ENCODE assay signal across 8 cellular contexts in the genomic region with DNA sequence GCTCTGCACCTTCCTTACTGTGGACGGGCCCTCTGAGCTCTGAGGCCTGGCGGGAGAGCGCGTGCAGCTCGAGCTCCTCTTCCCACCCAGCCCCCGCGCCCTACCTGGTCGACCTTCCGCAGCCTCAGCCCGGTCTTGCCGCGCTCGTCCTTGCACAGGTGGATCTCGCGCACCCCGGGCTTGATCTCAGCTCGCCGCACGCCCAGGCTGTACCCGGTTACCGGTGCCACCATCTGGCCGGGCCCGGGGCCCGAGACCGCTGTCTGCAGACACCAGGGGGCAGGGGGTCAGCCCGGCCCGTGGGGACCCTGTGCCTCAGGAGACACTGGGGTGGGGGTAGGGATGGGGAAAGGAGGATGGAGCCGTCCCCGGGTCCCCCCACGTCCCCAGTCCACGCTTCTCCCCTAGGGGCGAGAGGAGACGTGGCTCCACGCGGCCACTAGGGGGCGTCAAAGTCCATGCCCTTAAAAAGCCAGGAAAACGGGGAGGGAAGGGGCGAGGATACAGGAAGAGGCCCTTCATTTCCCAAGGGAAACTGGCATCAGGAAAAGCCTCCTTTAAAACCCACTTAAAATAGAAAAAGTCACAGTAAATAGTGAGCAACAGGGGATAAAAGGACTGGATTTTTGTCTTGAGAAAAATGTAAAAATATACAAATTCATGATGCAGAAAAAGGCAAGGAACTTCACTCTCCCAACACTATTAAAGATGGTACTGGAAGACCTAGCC. TPM values are rescaled to one million over a fixed set of nuclear protein-coding genes. Genes with fewer than 3 reads are reported as not detected.
DNase-seq lines count a peak whose midpoint lies in the region; ATAC-seq and TF ChIP-seq lines count a peak whose summit lies in the region.

No MANE protein-coding gene starts in this region.

- H3K4me2 ChIP-seq in BLaER1 treated with 17β-estradiol and CSF1 and Interleukin-3, amounts not matched to agents 10 nM and 100 nM = peak overlapping the region; percentile 4 to 60 (median 43); a peak in 18 of 22 replicates
- H3K4me2 ChIP-seq in PC-9 = no peak overlapping the region; the same call in 1 of the 2 replicates

- ATAC-seq in stimulated activated naive CD8-positive, alpha-beta T cell treated with anti-CD3 and anti-CD28 coated beads, Interleukin-15, amount 100 ng/mL, for 72 hours = peak; percentile 82
- ATAC-seq in HG02852 (IDR thresholded peaks at IDR 0.05; ENCODE audit: unreplicated experiment) = no peak

- no peaks in the 10 kb centered on the region for H3K9me3 ChIP-seq in BLaER1 treated with 17β-estradiol and CSF1 and Interleukin-3, amounts not matched to agents 10 nM and 100 nM (replicated peaks in 1 of 11)
- no peaks in the 10 kb centered on the region for H3K9me3 ChIP-seq in PC-9 (ENCODE audit: insufficient read depth, low read depth)

- H3K4me3 Mint-ChIP-seq in nephron = peak overlapping the region; percentile 9 to 36 (median 17)
- H3K4me3 Mint-ChIP-seq in stimulated activated naive CD8-positive, alpha-beta T cell treated with anti-CD3 and anti-CD28 coated beads, Interleukin-15, amount 100 ng/mL, for 72 hours = peak overlapping the region in 1 of 2 donors; percentile 21

- H4K20me1 ChIP-seq in BLaER1 treated with 17β-estradiol and CSF1 and Interleukin-3, amounts not matched to agents 10 nM and 100 nM = no peaks in the 10 kb centered on the region; a peak in 1 of 22 replicates
- H4K20me1 ChIP-seq in PC-9 (ENCODE audit: insufficient read depth) = no peaks in the 10 kb centered on the region

- H3K27ac Mint-ChIP-seq in nephron = peak overlapping the region; percentile 12 to 87 (median 66)
- H3K27ac Mint-ChIP-seq in stimulated activated naive CD8-positive, alpha-beta T cell treated with anti-CD3 and anti-CD28 coated beads, Interleukin-15, amount 100 ng/mL, for 72 hours = peak overlapping the region; percentile 69 to 90

- peaks cover 6% of the 10 kb centered on the region for H3K4me1 Mint-ChIP-seq in nephron
- H3K4me1 Mint-ChIP-seq in stimulated activated naive CD8-positive, alpha-beta T cell treated with anti-CD3 and anti-CD28 coated beads, Interleukin-15, amount 100 ng/mL, for 72 hours = peaks cover 23% of the 10 kb centered on the region

- intact Hi-C loops in PC-9 (cut with micrococcal nuclease; ENCODE audit: unreplicated experiment) = loop anchor here (1.0 to 10.0 kb wide), 3 partner anchors 89 to 189 kb away; partner anchors contain the start of gene RAD21L1

- H3K4me1 ChIP-seq in BLaER1 treated with 17β-estradiol and CSF1 and Interleukin-3, amounts not matched to agents 10 nM and 100 nM = peaks cover 0 to 13% (median 6%) of the 10 kb centered on the region in 10 experiments; a peak in 13 of 20 replicates
- H3K4me1 ChIP-seq in PC-9 (replicated peaks; ENCODE audit: insufficient read depth) = no peaks in the 10 kb centered on the region

- no peaks in the 10 kb centered on the region for H3K9me2 ChIP-seq in PC-9 (ENCODE audit: insufficient read depth)

- H3K36me3 Mint-ChIP-seq in nephron (ENCODE audit: low read depth) = no peaks in the 10 kb centered on the region

- no peak overlapping the region for H3K27ac ChIP-seq in BLaER1 treated with 17β-estradiol and CSF1 and Interleukin-3, amounts not matched to agents 10 nM and 100 nM
- H3K27ac ChIP-seq in HL-60 (replicated peaks) = no peak overlapping the region
- H3K27ac ChIP-seq in PC-9 = no peak overlapping the region

- DNase-seq in HL-60 (ENCODE audit: low read depth in 1 of 2, low spot score in 1 of 2) (peak in 1 of 2 experiments; percentile 49), PC-9 (peak in 1 of 2 experiments; percentile 60), fibroblast of pulmonary artery (ENCODE audit: low read depth) (peak; percentile 90)
- peak; percentile 47 to 53 for DNase-seq in activated T-helper 1 cell treated with anti-CD3 and anti-CD28 coated beads, Interleukin-2, amount 50 U/mL, for 16 hours (ENCODE audit: low read depth in 1 of 2, low spot score in 1 of 2)
- DNase-seq in stimulated activated naive CD8-positive, alpha-beta T cell treated with anti-CD3 and anti-CD28 coated beads, Interleukin-15, amount 100 ng/mL, for 72 hours = peak; percentile 53 to 54

- POLR2A ChIA-PET in PC-9 (lab: Charles Lee; ENCODE audit: unreplicated experiment) = no interaction called here

- BruUV-seq in PC-9 (replicated peaks; lab: Mats Ljungman, UMichigan) = no TSS peak

- peak; percentile 70 for TF ChIP-seq CTCF in HL-60 (IDR thresholded peaks at IDR 0.05; ENCODE audit: insufficient read depth, low read length)
- peak; percentile 96 for TF ChIP-seq CTCF in PC-9 (conservative IDR thresholded peaks at IDR 0.05)
- TF ChIP-seq CTCF in fibroblast of pulmonary artery (IDR thresholded peaks at IDR 0.05; ENCODE audit: low read length, missing control alignments) = peak; percentile 85
- TF ChIP-seq CTCF in nephron (IDR thresholded peaks at IDR 0.05; ENCODE audit: unreplicated experiment in 3 of 3) = peak; percentile 94 to 99 (median 98)

- no peaks in the 10 kb centered on the region for H3K9me3 Mint-ChIP-seq in nephron
- no peaks in the 10 kb centered on the region for H3K9me3 Mint-ChIP-seq in stimulated activated naive CD8-positive, alpha-beta T cell treated with anti-CD3 and anti-CD28 coated beads, Interleukin-15, amount 100 ng/mL, for 72 hours

- no peak overlapping the region for H2AFZ ChIP-seq in PC-9

- no peak overlapping the region for H3K4me3 ChIP-seq in BLaER1 treated with 17β-estradiol and CSF1 and Interleukin-3, amounts not matched to agents 10 nM and 100 nM
- H3K4me3 ChIP-seq in HL-60 (replicated peaks; ENCODE audit: insufficient read depth, low read length) (no peak overlapping the region), PC-9 (no peak overlapping the region), fibroblast of pulmonary artery (replicated peaks; ENCODE audit: low read depth, low read length) (peak overlapping the region; percentile 44)

- peaks cover 4% of the 10 kb centered on the region for H3K27me3 Mint-ChIP-seq in nephron (ENCODE audit: low read depth)
- H3K27me3 Mint-ChIP-seq in stimulated activated naive CD8-positive, alpha-beta T cell treated with anti-CD3 and anti-CD28 coated beads, Interleukin-15, amount 100 ng/mL, for 72 hours = no peaks in the 10 kb centered on the region

- H3K27me3 ChIP-seq in BLaER1 treated with 17β-estradiol and CSF1 and Interleukin-3, amounts not matched to agents 10 nM and 100 nM = no peaks in the 10 kb centered on the region
- H3K27me3 ChIP-seq in HL-60 (ENCODE audit: insufficient read depth, poor library complexity, severe bottlenecking) (no peaks in the 10 kb centered on the region), PC-9 (ENCODE audit: insufficient read depth, low read depth) (no peaks in the 10 kb centered on the region)

- H3F3A ChIP-seq in PC-9 (ENCODE audit: insufficient read depth, low read depth) = peaks cover 14% of the 10 kb centered on the region

- no peaks in the 10 kb centered on the region for H3K36me3 ChIP-seq in BLaER1 treated with 17β-estradiol and CSF1 and Interleukin-3, amounts not matched to agents 10 nM and 100 nM
- H3K36me3 ChIP-seq in PC-9 (ENCODE audit: low read depth) = no peaks in the 10 kb centered on the region

- H3K9ac ChIP-seq in BLaER1 treated with 17β-estradiol and CSF1 and Interleukin-3, amounts not matched to agents 10 nM and 100 nM = 0 out of 22 replicates have a peak overlapping the region, but pooled peaks of 1 of the 11 experiments have one; percentile 3

- no peaks in the 10 kb centered on the region for H3K79me2 ChIP-seq in PC-9 (ENCODE audit: low read depth)

- CTCF ChIA-PET in PC-9 (lab: Charles Lee) = no interaction called here

RNA-seq across cellular contexts. Expression of gene SDCBP2, which starts 15.5 kb away (rescaled TPM):
- 12.3 and 14.8 TPM in 2 replicates for total RNA-seq in PC-9 (2021)

RNA-seq across cellular contexts. Expression of gene SNPH, which starts 47.3 kb away (rescaled TPM):
- total RNA-seq in PC-9 (2021) = 3.4 and 4.0 TPM in 2 replicates
